8 cellular contexts compared by ENCODE assay signal in the genomic region with DNA sequence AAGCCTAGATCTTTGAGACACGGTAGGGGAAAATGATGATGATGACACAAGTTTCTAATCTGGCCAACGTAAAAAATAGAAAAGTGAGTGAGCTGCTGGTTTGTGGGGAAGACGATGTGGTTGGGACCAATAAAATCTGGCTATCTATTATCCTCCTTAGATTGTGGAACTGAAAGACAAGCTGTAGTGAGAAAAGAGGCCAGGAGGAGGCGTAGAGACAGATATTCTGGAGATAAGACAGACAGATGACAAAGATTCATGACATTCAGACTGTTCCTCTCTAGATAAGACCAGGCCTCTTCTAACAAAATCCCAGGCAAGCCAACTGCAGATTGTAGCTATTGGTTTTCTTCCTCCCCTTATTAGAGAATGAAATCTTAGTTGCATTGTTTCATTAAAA.
DNase-seq lines count a peak whose midpoint lies in the region; ATAC-seq and TF ChIP-seq lines count a peak whose summit lies in the region.

No MANE protein-coding gene starts in this region.

- H4K20me1 ChIP-seq in OCI-LY3 (ENCODE audit: insufficient read depth, low read length) = no peaks in the 10 kb centered on the region

- no peaks in the 10 kb centered on the region for H3K27me3 ChIP-seq in OCI-LY3 (ENCODE audit: low read depth, low read length)

- no peaks in the 10 kb centered on the region for H3K9me3 Mint-ChIP-seq in HFFc6

- H3K9me3 ChIP-seq in OCI-LY3 (ENCODE audit: insufficient read depth, low read length) = no peaks in the 10 kb centered on the region

- no peak overlapping the region for H3K27ac Mint-ChIP-seq in HFFc6

- no peaks in the 10 kb centered on the region for H3K79me2 ChIP-seq in OCI-LY3 (ENCODE audit: low read length)

- no peaks in the 10 kb centered on the region for H3K27me3 Mint-ChIP-seq in HFFc6 (ENCODE audit: insufficient read depth)

- peaks cover 16% of the 10 kb centered on the region for H3K4me1 Mint-ChIP-seq in HFFc6 (ENCODE audit: low read depth)

- H2AFZ ChIP-seq in OCI-LY3 (ENCODE audit: low read depth, low read length) = no peak overlapping the region

- H3K36me3 Mint-ChIP-seq in HFFc6 (ENCODE audit: low read depth) = no peaks in the 10 kb centered on the region

- H3K9ac ChIP-seq in OCI-LY3 (ENCODE audit: low read length) = no peak overlapping the region

- H3K4me3 Mint-ChIP-seq in HFFc6 = no peak overlapping the region

- no peak overlapping the region for H3K27ac ChIP-seq in OCI-LY3 (ENCODE audit: low read length)

- no peak overlapping the region for H3K4me2 ChIP-seq in OCI-LY3 (ENCODE audit: low read length)

- H3K4me3 ChIP-seq in OCI-LY3 (ENCODE audit: low read length) = no peak overlapping the region

- H3K36me3 ChIP-seq in OCI-LY3 (replicated peaks; ENCODE audit: low read depth, low read length) = no peaks in the 10 kb centered on the region

- ATAC-seq in GM21825 (IDR thresholded peaks at IDR 0.05; ENCODE audit: unreplicated experiment) (no peak), sciatic nerve (no peak)

- DNase-seq in ELF-1 (ENCODE audit: low read depth, low spot score) = peak; percentile 3
- DNase-seq in HFFc6 = no peak
- DNase-seq in iPS-NIHi11 (ENCODE audit: low spot score) = peak; percentile 32
- no peak for DNase-seq in NCI-H1436 (lab: John Stamatoyannopoulos, UW)
- DNase-seq in sciatic nerve (ENCODE audit: low spot score) = no peak
- no peak for DNase-seq in HK-2 (ENCODE audit: unreplicated experiment)

- intact Hi-C loops in sciatic nerve (cut with DNase I) = no loop called here

- TF ChIP-seq CTCF in HFFc6 (IDR thresholded peaks at IDR 0.05) (peak; percentile 65), OCI-LY3 (IDR thresholded peaks at IDR 0.05; ENCODE audit: low read depth, low read length) (peak; percentile 53)

- H3K4me1 ChIP-seq in OCI-LY3 (ENCODE audit: low read length) = no peaks in the 10 kb centered on the region

Comparison
In these comparisons a context has a peak if more than half of its experiments do, and no peak if none do; other contexts are left out.
1. DNase-seq: peak in ELF-1 (single experiment) and iPS-NIHi11 (single experiment); none in HFFc6 (single experiment), NCI-H1436 (single experiment), sciatic nerve (single experiment) and HK-2 (single experiment).